32 cellular contexts compared by ENCODE assay signal in genomic region chr1:115606305-115606704, GRCh38.
"Had no signal": no experiment of that assay in that cellular context is flagged by ENCODE, and none has a peak within 500 bp of the region (broad histone marks: within the 10 kb centered on the region; RNA-seq: fewer than 3 reads in every experiment).

No MANE protein-coding gene starts in this region.

- H3K27ac Mint-ChIP-seq: activated CD4-positive, alpha-beta T cell treated with anti-CD3 and anti-CD28 coated beads for 36 hours; activated CD4-positive, alpha-beta T cell treated with anti-CD3 and anti-CD28 coated beads, Interleukin-2, amount 10 ng/mL, durations not matched to agents 7 days and 5 days; activated CD8-positive, alpha-beta T cell treated with anti-CD3 and anti-CD28 coated beads for 36 hours; activated naive CD8-positive, alpha-beta T cell; activated T-helper 17 cell treated with anti-CD3 and anti-CD28 coated beads, Interleukin-2, amount 50 U/mL, for 72 hours; effector memory CD8-positive, alpha-beta T cell; T-cell; T-helper 1 cell treated with Interleukin-12 subunit alpha and Interleukin-12 subunit beta and Interleukin-4 antibody, amounts not matched to agents 30 μg/mL and 1 μg/mL, for 36 hours; T-helper 2 cell treated with Interferon-gamma antibody and Interleukin-4, amounts not matched to agents 5 μg/mL and 100 μg/mL, for 36 hours had no signal

- H3K4me1 Mint-ChIP-seq: activated CD4-positive, alpha-beta T cell treated with anti-CD3 and anti-CD28 coated beads for 36 hours; activated T-helper 17 cell treated with anti-CD3 and anti-CD28 coated beads, Interleukin-2, amount 50 U/mL, for 72 hours; central memory CD8-positive, alpha-beta T cell; T-cell had no signal

- H3K9me3 ChIP-seq: esophagus squamous epithelium had no signal

- H3K36me3 ChIP-seq: brain microvascular endothelial cell, cardiac muscle cell, esophagus squamous epithelium, WERI-Rb-1 had no signal

- H3K9me3 Mint-ChIP-seq: activated CD4-positive, alpha-beta T cell treated with anti-CD3 and anti-CD28 coated beads, Interleukin-2, amount 10 ng/mL, durations not matched to agents 7 days and 5 days; activated CD8-positive, alpha-beta T cell treated with anti-CD3 and anti-CD28 coated beads for 36 hours; activated T-cell treated with anti-CD3 and anti-CD28 coated beads, Interleukin-2, amount 50 U/mL, for 4 hours; activated T-helper 17 cell treated with anti-CD3 and anti-CD28 coated beads, Interleukin-2, amount 50 U/mL, for 72 hours; central memory CD8-positive, alpha-beta T cell; effector memory CD8-positive, alpha-beta T cell; T-helper 1 cell treated with Interleukin-12 subunit alpha and Interleukin-12 subunit beta and Interleukin-4 antibody, amounts not matched to agents 30 μg/mL and 1 μg/mL, for 36 hours; T-helper 2 cell treated with Interferon-gamma antibody and Interleukin-4, amounts not matched to agents 5 μg/mL and 100 μg/mL, for 36 hours had no signal

- H3K4me3 Mint-ChIP-seq: activated CD4-positive, alpha-beta T cell treated with anti-CD3 and anti-CD28 coated beads for 36 hours; activated CD4-positive, alpha-beta T cell treated with anti-CD3 and anti-CD28 coated beads, Interleukin-2, amount 10 ng/mL, durations not matched to agents 7 days and 5 days; activated CD8-positive, alpha-beta T cell treated with anti-CD3 and anti-CD28 coated beads for 36 hours; activated naive CD8-positive, alpha-beta T cell; activated T-cell treated with anti-CD3 and anti-CD28 coated beads, Interleukin-2, amount 50 U/mL, for 4 hours; activated T-helper 17 cell treated with anti-CD3 and anti-CD28 coated beads, Interleukin-2, amount 50 U/mL, for 72 hours; central memory CD8-positive, alpha-beta T cell; effector memory CD8-positive, alpha-beta T cell; T-cell; T-helper 1 cell treated with Interleukin-12 subunit alpha and Interleukin-12 subunit beta and Interleukin-4 antibody, amounts not matched to agents 30 μg/mL and 1 μg/mL, for 36 hours; T-helper 2 cell treated with Interferon-gamma antibody and Interleukin-4, amounts not matched to agents 5 μg/mL and 100 μg/mL, for 36 hours had no signal

- H3K27ac ChIP-seq: brain microvascular endothelial cell, cardiac muscle cell, epithelial cell of prostate, esophagus squamous epithelium, WERI-Rb-1 had no signal

- DNase-seq: activated CD4-positive, alpha-beta T cell treated with anti-CD3 and anti-CD28 coated beads for 36 hours; activated CD4-positive, alpha-beta T cell treated with anti-CD3 and anti-CD28 coated beads, Interleukin-2, amount 10 ng/mL, durations not matched to agents 7 days and 5 days; activated CD4-positive, alpha-beta T cell treated with anti-CD3 and anti-CD28 coated beads, Interleukin-2, amount 50 U/mL, for 48 hours; activated CD4-positive, CD25-positive, alpha-beta regulatory T cell; activated CD4-positive, CD25-positive, alpha-beta regulatory T cell treated with anti-CD3 and anti-CD28 coated beads, Interleukin-2, amount 50 U/mL, for 72 hours; activated CD8-positive, alpha-beta memory T cell treated with anti-CD3 and anti-CD28 coated beads for 24 hours; activated CD8-positive, alpha-beta T cell treated with anti-CD3 and anti-CD28 coated beads for 36 hours; activated effector memory CD4-positive, alpha-beta T cell treated with Interleukin-2 at 50 U/mL for 16 hours; activated gamma-delta T cell treated with Interleukin-2 at 50 U/mL for 16 hours; activated naive CD4-positive, alpha-beta T cell treated with anti-CD3 and anti-CD28 coated beads, Interleukin-2, amount 50 U/mL, for 16 hours; activated naive CD4-positive, alpha-beta T cell treated with Interleukin-2 at 50 U/mL for 16 hours; activated T-cell treated with anti-CD3 and anti-CD28 coated beads, Interleukin-2, amount 50 U/mL, for 4 hours; amniotic stem cell; anterior cingulate cortex; brain microvascular endothelial cell; cortex of kidney; dermis blood vessel endothelial cell; effector CD4-positive, alpha-beta T cell; effector memory CD8-positive, alpha-beta T cell; esophagus squamous epithelium; head of caudate nucleus; SW 1271; T-cell; T1000; WERI-Rb-1 had no signal

- H3K4me3 ChIP-seq: cardiac muscle cell, esophagus squamous epithelium had no signal

- H3K27me3 ChIP-seq: brain microvascular endothelial cell, cardiac muscle cell, esophagus squamous epithelium had no signal

- ATAC-seq: activated CD4-positive, alpha-beta T cell treated with anti-CD3 and anti-CD28 coated beads for 36 hours; activated CD8-positive, alpha-beta T cell treated with anti-CD3 and anti-CD28 coated beads for 36 hours; activated T-cell treated with anti-CD3 and anti-CD28 coated beads, Interleukin-2, amount 50 U/mL, for 4 hours; activated T-helper 17 cell treated with anti-CD3 and anti-CD28 coated beads, Interleukin-2, amount 50 U/mL, for 72 hours; effector memory CD8-positive, alpha-beta T cell; T-cell had no signal

- H3K36me3 Mint-ChIP-seq: activated naive CD8-positive, alpha-beta T cell; T-cell had no signal
